22 cellular contexts compared by ENCODE assay signal in the genomic region with DNA sequence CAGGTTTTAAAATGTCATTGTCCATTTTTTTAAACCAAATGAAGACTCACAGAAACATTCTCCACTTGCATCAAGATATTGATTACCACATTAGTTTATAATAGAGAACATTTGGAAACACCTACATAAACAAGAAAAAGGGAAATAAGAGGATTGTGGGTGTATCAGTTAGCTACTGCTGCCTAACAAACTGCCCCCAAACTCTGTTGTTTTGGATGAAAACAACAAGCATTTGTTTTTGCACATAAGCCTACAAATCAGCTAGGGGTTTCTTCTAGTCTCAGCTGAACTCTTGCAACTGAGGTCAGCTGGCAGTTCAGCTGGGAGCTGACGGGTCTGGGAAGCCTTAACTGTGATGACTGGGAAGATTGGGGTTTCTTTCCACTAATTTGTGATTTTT.
A peak's percentile ranks its signal among the peaks of the same experiment; 100 is the strongest.
DNase-seq lines count a peak whose midpoint lies in the region; ATAC-seq, FAIRE-seq and TF ChIP-seq lines count a peak whose summit lies in the region.
"Had no signal": no experiment of that assay in that cellular context is flagged by ENCODE, and none has a peak within 500 bp of the region (broad histone marks: within the 10 kb centered on the region; RNA-seq: fewer than 3 reads in every experiment).

No MANE protein-coding gene starts in this region.

- no peak overlapping the region for H3K4me3 ChIP-seq in HepG2 (replicated peaks in 1 of 3; ENCODE audit: insufficient read depth in 1 of 3, low read depth in 2 of 3, low read length in 3 of 3)
- no peak overlapping the region for H3K4me3 ChIP-seq in right lobe of liver
- no peak overlapping the region for H3K4me3 ChIP-seq in vagina
- no peak overlapping the region for H3K4me3 ChIP-seq in Peyer's patch
- H3K4me3 ChIP-seq: BLaER1 treated with 17β-estradiol and CSF1 and Interleukin-3, amounts not matched to agents 10 nM and 100 nM; SK-N-MC had no signal

- H3K4me1 Mint-ChIP-seq in chondrocyte (ENCODE audit: low read depth), result peaks cover 52% of the 10 kb centered on the region

- H3K27me3 ChIP-seq in HepG2 (ENCODE audit: control insufficient read depth in 1 of 2, insufficient read depth in 2 of 2, low read length in 2 of 2), result no peaks in the 10 kb centered on the region
- H3K27me3 ChIP-seq in right lobe of liver, result no peaks in the 10 kb centered on the region
- no peaks in the 10 kb centered on the region for H3K27me3 ChIP-seq in vagina
- no peaks in the 10 kb centered on the region for H3K27me3 ChIP-seq in Peyer's patch
- H3K27me3 ChIP-seq: BLaER1 treated with 17β-estradiol and CSF1 and Interleukin-3, amounts not matched to agents 10 nM and 100 nM had no signal

- ATAC-seq in HepG2 (no peak), right lobe of liver (no peak), sciatic nerve (peak; percentile 7)

- no peaks in the 10 kb centered on the region for H3K36me3 Mint-ChIP-seq in chondrocyte (ENCODE audit: low read depth)
- H3K36me3 Mint-ChIP-seq: CD4-positive, alpha-beta memory T cell had no signal

- CTCF ChIA-PET in HepG2 (lab: Yijun Ruan, JAX; ENCODE audit: low intra/inter-chr PET ratio, low total read pairs), result no interaction called here

- H4K20me1 ChIP-seq in HepG2 (ENCODE audit: insufficient read depth, low read length), result no peaks in the 10 kb centered on the region
- H4K20me1 ChIP-seq: BLaER1 treated with 17β-estradiol and CSF1 and Interleukin-3, amounts not matched to agents 10 nM and 100 nM had no signal

- 0% methylated on average over 1 of the region's 1 CpG for WGBS in HepG2 (ENCODE audit: low lambda C conversion rate)
- WGBS in right lobe of liver (ENCODE audit: insufficient coverage, low coverage, low lambda C conversion rate, missing lambda C conversion rate), result 70% methylated on average over 1 of the region's 1 CpG

- H3K9me3 Mint-ChIP-seq in chondrocyte (ENCODE audit: low read depth), result peaks cover 8% of the 10 kb centered on the region

- H3K27me3 Mint-ChIP-seq in chondrocyte (ENCODE audit: low read depth), result no peaks in the 10 kb centered on the region
- H3K27me3 Mint-ChIP-seq: CD4-positive, alpha-beta memory T cell had no signal

- in situ Hi-C loops in HepG2 (cut with HindIII; ENCODE audit: extremely low pct_ligation_motif_present, low pct_unique_long_range_greater_than_20kb) (no loop called here), GM13977 (cut with MboI; ENCODE audit: low pct_unique_long_range_greater_than_20kb, low sequenced_read_pairs, unreplicated experiment) (no loop called here)

- FAIRE-seq in HepG2 (lab: Jason Lieb, UNC), result no peak
- FAIRE-seq: GM12892, GM18507, HTR-8/SVneo had no signal

- POLR2A ChIA-PET in HepG2 (lab: Yijun Ruan, JAX), result no interaction called here

- H2AFZ ChIP-seq in HepG2 (ENCODE audit: low read length), result no peak overlapping the region

- peak overlapping the region; percentile 52 for H3K27ac Mint-ChIP-seq in chondrocyte (ENCODE audit: unreplicated experiment)
- H3K27ac Mint-ChIP-seq: CD4-positive, alpha-beta memory T cell had no signal

- TF ChIP-seq EP300 in HepG2 (IDR thresholded peaks at IDR 0.05; ENCODE audit: low read depth in 2 of 2, low read length in 2 of 2), result no peak
- no peak for TF ChIP-seq EP300 in HepG2 (CRISPR knock-in tag; IDR thresholded peaks at IDR 0.05; ENCODE audit: borderline replicate concordance)

- no TSS peak for BruUV-seq in HepG2 (replicated peaks; lab: Mats Ljungman, UMichigan)

- TF ChIP-seq CTCF in HepG2 (CRISPR knock-in tag; IDR thresholded peaks at IDR 0.05) (no peak), right lobe of liver (IDR thresholded peaks at IDR 0.05) (no peak), chondrocyte (IDR thresholded peaks at IDR 0.05) (no peak), vagina (IDR thresholded peaks at IDR 0.05) (no peak), Peyer's patch (IDR thresholded peaks at IDR 0.05) (no peak), GM13977 (IDR thresholded peaks at IDR 0.05; ENCODE audit: extremely low read depth, insufficient read depth, missing control alignments) (no peak)

- no peaks in the 10 kb centered on the region for H3K36me3 ChIP-seq in HepG2 (replicated peaks in 1 of 2; ENCODE audit: control insufficient read depth in 1 of 2, insufficient read depth in 2 of 2, low read length in 2 of 2)
- no peaks in the 10 kb centered on the region for H3K36me3 ChIP-seq in right lobe of liver
- H3K36me3 ChIP-seq in vagina, result no peaks in the 10 kb centered on the region
- no peaks in the 10 kb centered on the region for H3K36me3 ChIP-seq in Peyer's patch
- H3K36me3 ChIP-seq: BLaER1 treated with 17β-estradiol and CSF1 and Interleukin-3, amounts not matched to agents 10 nM and 100 nM had no signal

- no peak for TF ChIP-seq RAD21 in HepG2 (CRISPR knock-in tag; IDR thresholded peaks at IDR 0.05)

- no peak for TF ChIP-seq POLR2A in HepG2 (IDR thresholded peaks at IDR 0.05; ENCODE audit: insufficient read depth in 1 of 2, low read depth in 2 of 2, low read length in 2 of 2)
- no peak for TF ChIP-seq POLR2A in right lobe of liver (IDR thresholded peaks at IDR 0.05)
- no peak for TF ChIP-seq POLR2A in vagina (IDR thresholded peaks at IDR 0.05)
- no peak for TF ChIP-seq POLR2A in Peyer's patch (IDR thresholded peaks at IDR 0.05)

- no peaks in the 10 kb centered on the region for H3K79me2 ChIP-seq in HepG2 (ENCODE audit: insufficient read depth, low read length)

- no peak overlapping the region for H3K27ac ChIP-seq in HepG2 (ENCODE audit: extremely low read length, insufficient read depth, low read length)
- H3K27ac ChIP-seq in right lobe of liver, result no peak overlapping the region
- peak overlapping the region; percentile 51 for H3K27ac ChIP-seq in vagina
- no peak overlapping the region for H3K27ac ChIP-seq in Peyer's patch
- H3K27ac ChIP-seq: BLaER1 treated with 17β-estradiol and CSF1 and Interleukin-3, amounts not matched to agents 10 nM and 100 nM; SK-N-MC had no signal

- no peak for DNase-seq in HepG2 (ENCODE audit: low spot score)
- DNase-seq in right lobe of liver, result no peak
- DNase-seq in chondrocyte (ENCODE audit: low spot score), result no peak
- no peak for DNase-seq in sciatic nerve (ENCODE audit: low spot score)
- DNase-seq in vagina (ENCODE audit: extremely low spot score in 2 of 2), result no peak
- no peak for DNase-seq in Peyer's patch
- DNase-seq in GM13977 (ENCODE audit: low spot score), result no peak
- no peak for DNase-seq in DMS 273 (lab: John Stamatoyannopoulos, UW; ENCODE audit: unreplicated experiment)
- DNase-seq: CD4-positive, alpha-beta memory T cell; DMS153; IMR-90; NCI-H1417; NCI-H1694 treated with DMSO at 0.1 percent for 48 hours; NCI-H446; NCI-H526 treated with DMSO at 0.1 percent for 48 hours; OCI-M1; SHP77 treated with DMSO at 0.1 percent for 48 hours had no signal

- intact Hi-C loops in HepG2 (cut with micrococcal nuclease; ENCODE audit: unreplicated experiment), result no loop called here
- intact Hi-C loops in right lobe of liver (cut with DNase I), result no loop called here
- intact Hi-C loops in sciatic nerve (cut with DNase I), result no loop called here
- intact Hi-C loops in vagina (cut with DNase I), result no loop called here

- no peaks in the 10 kb centered on the region for H3K9me3 ChIP-seq in HepG2 (ENCODE audit: low read length)
- H3K9me3 ChIP-seq in right lobe of liver, result peaks cover 0 to 3% (median 0%) of the 10 kb centered on the region in 4 donors
- H3K9me3 ChIP-seq in vagina, result no peaks in the 10 kb centered on the region
- no peaks in the 10 kb centered on the region for H3K9me3 ChIP-seq in Peyer's patch

- H3K4me2 ChIP-seq in HepG2 (ENCODE audit: low read depth, low read length), result no peak overlapping the region
- H3K4me2 ChIP-seq: BLaER1 treated with 17β-estradiol and CSF1 and Interleukin-3, amounts not matched to agents 10 nM and 100 nM had no signal

- H3K9ac ChIP-seq in HepG2 (ENCODE audit: insufficient read depth, low read depth, low read length), result no peak overlapping the region
- H3K9ac ChIP-seq: BLaER1 treated with 17β-estradiol and CSF1 and Interleukin-3, amounts not matched to agents 10 nM and 100 nM had no signal

- no peak overlapping the region for H3K4me3 Mint-ChIP-seq in chondrocyte (ENCODE audit: unreplicated experiment)
- H3K4me3 Mint-ChIP-seq: CD4-positive, alpha-beta memory T cell had no signal

- H3K4me1 ChIP-seq in HepG2 (ENCODE audit: insufficient read depth, low read length) (peaks cover 17% of the 10 kb centered on the region), right lobe of liver (peaks cover 0 to 2% (median 0%) of the 10 kb centered on the region in 4 donors), vagina (peaks cover 30% of the 10 kb centered on the region), Peyer's patch (peaks cover 0 to 6% (median 0%) of the 10 kb centered on the region in 4 donors)

TF ChIP-seq in HepG2, 621 proteins besides CTCF, POLR2A, EP300 and RAD21:
- TF ChIP-seq, protein P1, sequence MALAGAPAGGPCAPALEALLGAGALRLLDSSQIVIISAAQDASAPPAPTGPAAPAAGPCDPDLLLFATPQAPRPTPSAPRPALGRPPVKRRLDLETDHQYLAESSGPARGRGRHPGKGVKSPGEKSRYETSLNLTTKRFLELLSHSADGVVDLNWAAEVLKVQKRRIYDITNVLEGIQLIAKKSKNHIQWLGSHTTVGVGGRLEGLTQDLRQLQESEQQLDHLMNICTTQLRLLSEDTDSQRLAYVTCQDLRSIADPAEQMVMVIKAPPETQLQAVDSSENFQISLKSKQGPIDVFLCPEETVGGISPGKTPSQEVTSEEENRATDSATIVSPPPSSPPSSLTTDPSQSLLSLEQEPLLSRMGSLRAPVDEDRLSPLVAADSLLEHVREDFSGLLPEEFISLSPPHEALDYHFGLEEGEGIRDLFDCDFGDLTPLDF (CRISPR knock-in tag; IDR thresholded peaks at IDR 0.05), result no peak
- TF ChIP-seq RBAK (CRISPR knock-in tag; IDR thresholded peaks at IDR 0.05) (peak; percentile 82; the same call in 1 of the 2 replicates), EZH2 (conservative IDR thresholded peaks at IDR 0.05; ENCODE audit: low read depth, low read length) (no peak)
